8 cellular contexts compared by ENCODE assay signal in genomic region chr15:48177875-48178611, GRCh38. TPM values are rescaled to one million over a fixed set of nuclear protein-coding genes. Genes with fewer than 3 reads are reported as not detected.
A peak's percentile ranks its signal among the peaks of the same experiment; 100 is the strongest.
DNase-seq lines count a peak whose midpoint lies in the region; TF ChIP-seq lines count a peak whose summit lies in the region.

A gene with protein sequence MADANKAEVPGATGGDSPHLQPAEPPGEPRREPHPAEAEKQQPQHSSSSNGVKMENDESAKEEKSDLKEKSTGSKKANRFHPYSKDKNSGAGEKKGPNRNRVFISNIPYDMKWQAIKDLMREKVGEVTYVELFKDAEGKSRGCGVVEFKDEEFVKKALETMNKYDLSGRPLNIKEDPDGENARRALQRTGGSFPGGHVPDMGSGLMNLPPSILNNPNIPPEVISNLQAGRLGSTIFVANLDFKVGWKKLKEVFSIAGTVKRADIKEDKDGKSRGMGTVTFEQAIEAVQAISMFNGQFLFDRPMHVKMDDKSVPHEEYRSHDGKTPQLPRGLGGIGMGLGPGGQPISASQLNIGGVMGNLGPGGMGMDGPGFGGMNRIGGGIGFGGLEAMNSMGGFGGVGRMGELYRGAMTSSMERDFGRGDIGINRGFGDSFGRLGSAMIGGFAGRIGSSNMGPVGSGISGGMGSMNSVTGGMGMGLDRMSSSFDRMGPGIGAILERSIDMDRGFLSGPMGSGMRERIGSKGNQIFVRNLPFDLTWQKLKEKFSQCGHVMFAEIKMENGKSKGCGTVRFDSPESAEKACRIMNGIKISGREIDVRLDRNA (minus strand): TSS chr15:48178295. CDS start chr15:48178237, 58 bp downstream.

- no peak for TF ChIP-seq EP300 in sigmoid colon (IDR thresholded peaks at IDR 0.05)

- peak within 1 kb of the TSS; percentile 99 to 100 (median 99) for H3K27ac Mint-ChIP-seq in brain

- TF ChIP-seq CTCF in brain (conservative IDR thresholded peaks at IDR 0.05) (no peak), sigmoid colon (IDR thresholded peaks at IDR 0.05) (no peak)

- peak; percentile 26 for DNase-seq in GM04504 (ENCODE audit: low read depth)
- DNase-seq in HAP-1 (ENCODE audit: low spot score in 2 of 2): peak; percentile 81 to 92
- peak; percentile 79 for DNase-seq in NCI-H1092 (lab: John Stamatoyannopoulos, UW)
- peak; percentile 48 for DNase-seq in T1000 (lab: John Stamatoyannopoulos, UW)
- peak; percentile 55 for DNase-seq in iPS DF 6.9 (ENCODE audit: low read depth, low spot score)
- DNase-seq in sigmoid colon: peak; percentile 83
- no peak for DNase-seq in SIG-M5 treated with dmso at 0.1 percent for 504 hours (lab: John Stamatoyannopoulos, UW; ENCODE audit: unreplicated experiment)

- in situ Hi-C loops in HAP-1 (cut with MboI; ENCODE audit: low sequenced_read_pairs): no loop called here

- H3K4me1 Mint-ChIP-seq in brain: peaks cover 56% of the 10 kb centered on the region

- TF ChIP-seq POLR2A in sigmoid colon (IDR thresholded peaks at IDR 0.05): no peak

- H3K36me3 Mint-ChIP-seq in brain: peaks cover 27% of the 10 kb centered on the region

- intact Hi-C loops in sigmoid colon (cut with DNase I): loop anchor here (5.0 kb wide), 1 partner anchor 154 kb away; the partner anchor contains the start of gene DUT

- WGBS in iPS DF 6.9 (ENCODE audit: insufficient coverage, insufficient read length): no CpG with 5 or more reads among the region's 66 CpGs
- WGBS in sigmoid colon, 2 donors: 3 to 4% methylated on average over 66 of the region's 66 CpGs

- peaks cover 9% of the 10 kb centered on the region for H3K27me3 Mint-ChIP-seq in brain

- H3K9me3 Mint-ChIP-seq in brain: peaks cover 12 to 22% (median 21%) of the 10 kb centered on the region in 5 experiments

- H3K4me3 Mint-ChIP-seq in brain: peak within 1 kb of the TSS; percentile 93 to 97 (median 95)

- H3K4me3 ChIP-seq in HAP-1: peak within 1 kb of the TSS; percentile 53
- H3K4me3 ChIP-seq in iPS DF 6.9 (ENCODE audit: low read length): peak within 1 kb of the TSS; percentile 99
- peak within 1 kb of the TSS; percentile 61 to 75 (median 68) for H3K4me3 ChIP-seq in sigmoid colon

- no peaks in the 10 kb centered on the region for H3K36me3 ChIP-seq in HAP-1 (replicated peaks)
- H3K36me3 ChIP-seq in iPS DF 6.9 (ENCODE audit: control insufficient read depth, insufficient read depth, low read length): no peaks in the 10 kb centered on the region
- no peaks in the 10 kb centered on the region for H3K36me3 ChIP-seq in sigmoid colon

- H3K27me3 ChIP-seq in HAP-1 (ENCODE audit: low read depth) (no peaks in the 10 kb centered on the region), iPS DF 6.9 (ENCODE audit: control insufficient read depth, insufficient read depth, low read length) (no peaks in the 10 kb centered on the region), sigmoid colon (no peaks in the 10 kb centered on the region)

- H3K27ac ChIP-seq in iPS DF 6.9 (ENCODE audit: low read length) (no peak within 1 kb of the TSS), sigmoid colon (peak within 1 kb of the TSS; percentile 84 to 94 (median 90))

- peaks cover 15% of the 10 kb centered on the region for H3K4me1 ChIP-seq in HAP-1
- H3K4me1 ChIP-seq in iPS DF 6.9 (ENCODE audit: control insufficient read depth, insufficient read depth, low read length): no peaks in the 10 kb centered on the region
- H3K4me1 ChIP-seq in sigmoid colon: peaks cover 0 to 14% (median 2%) of the 10 kb centered on the region in 4 donors

- 0 out of 2 replicates have a peak, but pooled peaks cover 2% of the 10 kb centered on the region for H3K9me3 ChIP-seq in HAP-1
- no peaks in the 10 kb centered on the region for H3K9me3 ChIP-seq in iPS DF 6.9 (ENCODE audit: control insufficient read depth, insufficient read depth, low read length)
- no peaks in the 10 kb centered on the region for H3K9me3 ChIP-seq in sigmoid colon

RNA-seq across cellular contexts. Expression of the gene that starts here (rescaled TPM):
- polyA plus RNA-seq in brain (ENCODE audit: insufficient read depth, low read depth, low replicate concordance) (39.3 TPM), sigmoid colon (1 to 10 TPM; 2.4 to 8.6 (median 3.2) TPM)
- 10 to 100 TPM; 21.8 to 80.4 (median 47.0) TPM for total RNA-seq in sigmoid colon
